ENCODE assay signal across 8 cellular contexts in genomic region chr1:247210386-247211117, GRCh38. TPM values are rescaled to one million over a fixed set of nuclear protein-coding genes. Genes with fewer than 3 reads are reported as not detected.
DNase-seq lines count a peak whose midpoint lies in the region; ATAC-seq and TF ChIP-seq lines count a peak whose summit lies in the region.

No MANE protein-coding gene starts in this region.

- H3K27ac Mint-ChIP-seq in CD4-positive, CD25-positive, alpha-beta regulatory T cell = peak overlapping the region; percentile 92 to 98 (median 96)

- H3K9me3 Mint-ChIP-seq in CD4-positive, CD25-positive, alpha-beta regulatory T cell = peaks cover 0 to 6% (median 0%) of the 10 kb centered on the region in 7 donors

- H3K9ac ChIP-seq in duodenal mucosa (ENCODE audit: low read depth in 1 of 2, low read length in 2 of 2) = peak overlapping the region; percentile 70 to 92

- peaks cover 5 to 12% of the 10 kb centered on the region in 2 experiments for H3K9me3 ChIP-seq in CD4-positive, CD25-positive, alpha-beta regulatory T cell (ENCODE audit: control insufficient read depth in 2 of 2, low read length in 2 of 2)
- no peaks in the 10 kb centered on the region for H3K9me3 ChIP-seq in duodenal mucosa (ENCODE audit: control insufficient read depth in 1 of 2, low read length in 2 of 2)

- no peak for TF ChIP-seq POLR2A in lower leg skin (IDR thresholded peaks at IDR 0.05)

- WGBS in lower leg skin, 2 donors = 1% methylated on average over 32 to 47 of the region's 49 CpGs

- ATAC-seq in CD4-positive, CD25-positive, alpha-beta regulatory T cell (ENCODE audit: low read depth in 2 of 2) = peak; percentile 99
- ATAC-seq in GM19438 (IDR thresholded peaks at IDR 0.05; ENCODE audit: low read depth, unreplicated experiment) = peak; percentile 87
- peak; percentile 86 for ATAC-seq in HG03571 (IDR thresholded peaks at IDR 0.05; ENCODE audit: unreplicated experiment)

- no peaks in the 10 kb centered on the region for H3K27me3 Mint-ChIP-seq in CD4-positive, CD25-positive, alpha-beta regulatory T cell

- H3K4me3 Mint-ChIP-seq in CD4-positive, CD25-positive, alpha-beta regulatory T cell = peak overlapping the region; percentile 92 to 100 (median 96)

- H3K4me1 ChIP-seq in CD4-positive, CD25-positive, alpha-beta regulatory T cell (ENCODE audit: control insufficient read depth, insufficient read depth, low read length, poor library complexity, severe bottlenecking) = peaks cover 34% of the 10 kb centered on the region
- peaks cover 14 to 18% of the 10 kb centered on the region in 2 donors for H3K4me1 ChIP-seq in duodenal mucosa (ENCODE audit: control insufficient read depth in 1 of 2, insufficient read depth in 2 of 2, low read length in 2 of 2)

- no peaks in the 10 kb centered on the region for H3K27me3 ChIP-seq in CD4-positive, CD25-positive, alpha-beta regulatory T cell (ENCODE audit: control insufficient read depth, insufficient read depth, low read length)
- no peaks in the 10 kb centered on the region for H3K27me3 ChIP-seq in duodenal mucosa (ENCODE audit: control insufficient read depth in 1 of 2, insufficient read depth in 2 of 2, low read length in 2 of 2)

- H3K27ac ChIP-seq in CD4-positive, CD25-positive, alpha-beta regulatory T cell (ENCODE audit: insufficient read depth, low read length, poor library complexity, severe bottlenecking) = peak overlapping the region; percentile 88
- H3K27ac ChIP-seq in duodenal mucosa (ENCODE audit: low read depth, low read length) = peak overlapping the region; percentile 80

- H3K4me1 Mint-ChIP-seq in CD4-positive, CD25-positive, alpha-beta regulatory T cell = peaks cover 23 to 79% (median 56%) of the 10 kb centered on the region in 4 donors

- H3K4me3 ChIP-seq in CD4-positive, CD25-positive, alpha-beta regulatory T cell (ENCODE audit: low read depth, low read length) = peak overlapping the region; percentile 91
- H3K4me3 ChIP-seq in duodenal mucosa (ENCODE audit: low read depth in 1 of 2, low read length in 2 of 2) (peak overlapping the region; percentile 82 to 88), lower leg skin (ENCODE audit: low read depth, poor library complexity, severe bottlenecking) (peak overlapping the region; percentile 78)

- H3K36me3 Mint-ChIP-seq in CD4-positive, CD25-positive, alpha-beta regulatory T cell = peaks cover 27% of the 10 kb centered on the region

- peaks cover 26% of the 10 kb centered on the region for H3K36me3 ChIP-seq in CD4-positive, CD25-positive, alpha-beta regulatory T cell (ENCODE audit: control insufficient read depth, insufficient read depth, low read length)
- H3K36me3 ChIP-seq in duodenal mucosa (ENCODE audit: control insufficient read depth in 1 of 2, insufficient read depth in 2 of 2, low read length in 2 of 2) = peaks cover 0 to 6% of the 10 kb centered on the region in 2 donors

- no peak for TF ChIP-seq CTCF in lower leg skin (IDR thresholded peaks at IDR 0.05)

- intact Hi-C loops in lower leg skin (cut with DNase I; ENCODE audit: low total_unique reads) = no loop called here

- peak; percentile 91 to 95 (median 91) for DNase-seq in CD4-positive, CD25-positive, alpha-beta regulatory T cell
- DNase-seq in NCI-H774 (lab: John Stamatoyannopoulos, UW) = peak; percentile 96
- DNase-seq in activated CD4-positive, alpha-beta T cell treated with anti-CD3 and anti-CD28 coated beads, Interleukin-2, amount 50 U/mL, for 48 hours = peak; percentile 97 to 98
- peak; percentile 97 to 100 for DNase-seq in lower leg skin (ENCODE audit: low spot score in 2 of 2)
- DNase-seq in stimulated activated CD4-positive, alpha-beta T cell treated with anti-CD3 and anti-CD28 coated beads, Interleukin-4, amount 100 ng/mL, for 4 hours = peak; percentile 91 to 94

RNA-seq across cellular contexts. Expression of gene ZNF124, which starts 38.7 kb away (rescaled TPM):
- total RNA-seq in CD4-positive, CD25-positive, alpha-beta regulatory T cell = 15.0 TPM
- polyA plus RNA-seq in CD4-positive, CD25-positive, alpha-beta regulatory T cell = 1 to 10 TPM; 4.7 to 8.0 (median 6.9) TPM
- 10 to 100 TPM; 11.0 to 16.9 (median 14.5) TPM for total RNA-seq in lower leg skin

RNA-seq across cellular contexts. Expression of gene VN1R5, which starts 45.3 kb away (rescaled TPM):
- not detected for total RNA-seq in CD4-positive, CD25-positive, alpha-beta regulatory T cell
- not detected for polyA plus RNA-seq in CD4-positive, CD25-positive, alpha-beta regulatory T cell
- not detected for total RNA-seq in lower leg skin

Comparison
In these comparisons a context has a peak if more than half of its experiments do, and no peak if none do; other contexts are left out.
1. Peak in every context shown above with its lines: DNase-seq, ATAC-seq, H3K4me3 ChIP-seq and H3K27ac ChIP-seq.